1 cellular context compared by ENCODE assay signal in genomic region chr5:78288246-78288645, GRCh38.
TF ChIP-seq lines count a peak whose summit lies in the region.

No MANE protein-coding gene starts in this region.

TF ChIP-seq in SK-N-SH, 30 proteins besides CTCF, POLR2A, EP300 and RAD21:
- no peak for TF ChIP-seq FOXM1 (IDR thresholded peaks at IDR 0.05; ENCODE audit: low read depth)
- no peak for TF ChIP-seq TCF12 (IDR thresholded peaks at IDR 0.05)
- TF ChIP-seq RCOR1 (IDR thresholded peaks at IDR 0.05; ENCODE audit: low read length): no peak
- no peak for TF ChIP-seq USF1 (IDR thresholded peaks at IDR 0.05; ENCODE audit: borderline replicate concordance, low read depth)
- TF ChIP-seq ZBTB33 (IDR thresholded peaks at IDR 0.05; ENCODE audit: borderline replicate concordance, low read depth): no peak
- TF ChIP-seq FOXJ3 (CRISPR knock-in tag; IDR thresholded peaks at IDR 0.05): no peak
- TF ChIP-seq REST (IDR thresholded peaks at IDR 0.05; ENCODE audit: low read depth, low read length): no peak
- no peak for TF ChIP-seq MXI1 (IDR thresholded peaks at IDR 0.05; ENCODE audit: low read depth, low read length)
- no peak for TF ChIP-seq POLR2AphosphoS5 (IDR thresholded peaks at IDR 0.05; ENCODE audit: low read depth, low read length)
- no peak for TF ChIP-seq USF2 (IDR thresholded peaks at IDR 0.05; ENCODE audit: borderline replicate concordance, low read depth, low read length)
- TF ChIP-seq PBX3 (IDR thresholded peaks at IDR 0.05): no peak
- no peak for TF ChIP-seq RXRA (IDR thresholded peaks at IDR 0.05; ENCODE audit: borderline replicate concordance, low read depth)
- TF ChIP-seq FOSL2 (IDR thresholded peaks at IDR 0.05; ENCODE audit: borderline replicate concordance, low read depth): no peak
- TF ChIP-seq JUND (IDR thresholded peaks at IDR 0.05): no peak
- TF ChIP-seq MEF2A (IDR thresholded peaks at IDR 0.05; ENCODE audit: borderline replicate concordance, low read depth): no peak
- TF ChIP-seq MAX (IDR thresholded peaks at IDR 0.05; ENCODE audit: low read depth): no peak
- TF ChIP-seq TAF1 (IDR thresholded peaks at IDR 0.05; ENCODE audit: borderline replicate concordance, low read depth, low read length): no peak
- TF ChIP-seq RFX5 (IDR thresholded peaks at IDR 0.05; ENCODE audit: low read length): no peak
